8 cellular contexts compared by ENCODE assay signal in genomic region chr10:57338823-57339558, GRCh38.
A peak's percentile ranks its signal among the peaks of the same experiment; 100 is the strongest.
DNase-seq lines count a peak whose midpoint lies in the region; ATAC-seq and TF ChIP-seq lines count a peak whose summit lies in the region.

No MANE protein-coding gene starts in this region.

- no peaks in the 10 kb centered on the region for H3F3A ChIP-seq in PC-3 (ENCODE audit: low read length, unreplicated experiment)

- POLR2A ChIA-PET in PC-3 (lab: Charles Lee; ENCODE audit: unreplicated experiment): interaction anchor here (0.7 kb wide), 1 partner anchor 201 kb away, joined by 3 read pairs; no protein-coding TSS in a partner anchor

- no TSS peak for BruUV-seq in PC-3 (replicated peaks; lab: Mats Ljungman, UMichigan)

- H3K4me3 ChIP-seq in PC-3 (ENCODE audit: low read length) (no peak overlapping the region), esophagus squamous epithelium (no peak overlapping the region)

- H3K9me3 Mint-ChIP-seq in progenitor cell of endocrine pancreas (ENCODE audit: low read depth): peaks cover 7% of the 10 kb centered on the region

- ATAC-seq in HG03066 (IDR thresholded peaks at IDR 0.05; ENCODE audit: low read depth, unreplicated experiment) (peak; percentile 64), PC-3 (peak; percentile 77), GM21360 (IDR thresholded peaks at IDR 0.05; ENCODE audit: unreplicated experiment) (no peak)

- no peaks in the 10 kb centered on the region; the same call in 1 of the 2 replicates for H3K36me3 ChIP-seq in PC-3 (ENCODE audit: low read depth, low read length)
- no peaks in the 10 kb centered on the region for H3K36me3 ChIP-seq in esophagus squamous epithelium

- no peaks in the 10 kb centered on the region for H3K36me3 Mint-ChIP-seq in progenitor cell of endocrine pancreas (ENCODE audit: insufficient read depth)

- H3K27ac ChIP-seq in PC-3 (ENCODE audit: low read length) (no peak overlapping the region), esophagus squamous epithelium (no peak overlapping the region)

- no peak overlapping the region for H3K27ac Mint-ChIP-seq in progenitor cell of endocrine pancreas

- in situ Hi-C loops in GM13976 (cut with MboI; ENCODE audit: low sequenced_read_pairs, unreplicated experiment): loop anchor here (25.0 kb wide), 2 partner anchors 323 to 723 kb away; no protein-coding TSS in a partner anchor

- intact Hi-C loops in PC-3 (cut with micrococcal nuclease) (loop anchor here (1.0 to 5.0 kb wide), 6 partner anchors 177 to 813 kb away; no protein-coding TSS in a partner anchor), esophagus squamous epithelium (cut with DNase I) (no loop called here)

- CTCF ChIA-PET in PC-3 (lab: Charles Lee): interaction anchor here (0.6 kb wide), 1 partner anchor 952 kb away, joined by 5 read pairs; no protein-coding TSS in a partner anchor

- DNase-seq in AG09319 (ENCODE audit: extremely low read depth, low read depth) (no peak), GM13976 (ENCODE audit: low spot score) (peak; percentile 44), PC-3 (peak; percentile 86), esophagus squamous epithelium (lab: John Stamatoyannopoulos, UW) (no peak), progenitor cell of endocrine pancreas (ENCODE audit: low spot score, unreplicated experiment) (no peak)
- no peak for DNase-seq in stimulated activated CD4-positive, alpha-beta T cell treated with anti-CD3 and anti-CD28 coated beads, Interleukin-4, amount 100 ng/mL, for 4 hours

- H2AFZ ChIP-seq in PC-3 (ENCODE audit: low read length): no peak overlapping the region

- no peaks in the 10 kb centered on the region for H3K4me1 Mint-ChIP-seq in progenitor cell of endocrine pancreas (ENCODE audit: low read depth)

- no peak for TF ChIP-seq POLR2A in esophagus squamous epithelium (IDR thresholded peaks at IDR 0.05)

- no peak overlapping the region for H3K4me3 Mint-ChIP-seq in progenitor cell of endocrine pancreas (ENCODE audit: low read depth)

- no peaks in the 10 kb centered on the region for H3K9me2 ChIP-seq in PC-3 (replicated peaks; ENCODE audit: low read length)

- no peaks in the 10 kb centered on the region for H3K27me3 Mint-ChIP-seq in progenitor cell of endocrine pancreas

- no peaks in the 10 kb centered on the region for H3K79me2 ChIP-seq in PC-3 (ENCODE audit: low read length)

- H3K9me3 ChIP-seq in PC-3 (ENCODE audit: low read length): peaks cover 15% of the 10 kb centered on the region
- H3K9me3 ChIP-seq in esophagus squamous epithelium: peaks cover 0 to 17% (median 0%) of the 10 kb centered on the region in 3 donors

- H3K4me1 ChIP-seq in PC-3 (ENCODE audit: insufficient read depth, low read length): no peaks in the 10 kb centered on the region
- no peaks in the 10 kb centered on the region for H3K4me1 ChIP-seq in esophagus squamous epithelium

- no peak overlapping the region for H3K4me2 ChIP-seq in PC-3 (ENCODE audit: low read length)

- WGBS in esophagus squamous epithelium, 2 donors: 27 to 39% methylated on average over 4 of the region's 4 CpGs

- H4K20me1 ChIP-seq in PC-3 (ENCODE audit: low read length): no peaks in the 10 kb centered on the region

- no peak overlapping the region for H3K9ac ChIP-seq in PC-3 (ENCODE audit: low read length)

- peak; percentile 58 for TF ChIP-seq CTCF in AG09319 (IDR thresholded peaks at IDR 0.05; ENCODE audit: low read depth, low read length)
- TF ChIP-seq CTCF in GM13976 (IDR thresholded peaks at IDR 0.05; ENCODE audit: borderline replicate concordance, control extremely low read depth, extremely low read depth, insufficient read depth, missing control alignments): peak; percentile 35
- peak; percentile 91 for TF ChIP-seq CTCF in PC-3 (conservative IDR thresholded peaks at IDR 0.05; ENCODE audit: low read depth, low read length)
- TF ChIP-seq CTCF in esophagus squamous epithelium (IDR thresholded peaks at IDR 0.05): peak in 5 of 6 experiments; percentile 33 to 57 (median 48)
- TF ChIP-seq CTCF in progenitor cell of endocrine pancreas (IDR thresholded peaks at IDR 0.05; ENCODE audit: unreplicated experiment): peak; percentile 84

- no peaks in the 10 kb centered on the region for H3K27me3 ChIP-seq in PC-3 (ENCODE audit: low read length)
- H3K27me3 ChIP-seq in esophagus squamous epithelium: no peaks in the 10 kb centered on the region

Comparison
In these comparisons a context has a peak if more than half of its experiments do, and no peak if none do; other contexts are left out.
1. DNase-seq: peak in GM13976 (single experiment) and PC-3 (single experiment); none in AG09319 (single experiment), esophagus squamous epithelium (single experiment), progenitor cell of endocrine pancreas (single experiment) and stimulated activated CD4-positive, alpha-beta T cell treated with anti-CD3 and anti-CD28 coated beads, Interleukin-4, amount 100 ng/mL, for 4 hours (0 of 2).
2. CTCF ChIP-seq: peak in every context shown above with its lines; median percentile 91 in PC-3; 84 in progenitor cell of endocrine pancreas; 58 in AG09319; 48 in esophagus squamous epithelium; 35 in GM13976.